ENCODE assay signal across 8 cellular contexts in the genomic region with DNA sequence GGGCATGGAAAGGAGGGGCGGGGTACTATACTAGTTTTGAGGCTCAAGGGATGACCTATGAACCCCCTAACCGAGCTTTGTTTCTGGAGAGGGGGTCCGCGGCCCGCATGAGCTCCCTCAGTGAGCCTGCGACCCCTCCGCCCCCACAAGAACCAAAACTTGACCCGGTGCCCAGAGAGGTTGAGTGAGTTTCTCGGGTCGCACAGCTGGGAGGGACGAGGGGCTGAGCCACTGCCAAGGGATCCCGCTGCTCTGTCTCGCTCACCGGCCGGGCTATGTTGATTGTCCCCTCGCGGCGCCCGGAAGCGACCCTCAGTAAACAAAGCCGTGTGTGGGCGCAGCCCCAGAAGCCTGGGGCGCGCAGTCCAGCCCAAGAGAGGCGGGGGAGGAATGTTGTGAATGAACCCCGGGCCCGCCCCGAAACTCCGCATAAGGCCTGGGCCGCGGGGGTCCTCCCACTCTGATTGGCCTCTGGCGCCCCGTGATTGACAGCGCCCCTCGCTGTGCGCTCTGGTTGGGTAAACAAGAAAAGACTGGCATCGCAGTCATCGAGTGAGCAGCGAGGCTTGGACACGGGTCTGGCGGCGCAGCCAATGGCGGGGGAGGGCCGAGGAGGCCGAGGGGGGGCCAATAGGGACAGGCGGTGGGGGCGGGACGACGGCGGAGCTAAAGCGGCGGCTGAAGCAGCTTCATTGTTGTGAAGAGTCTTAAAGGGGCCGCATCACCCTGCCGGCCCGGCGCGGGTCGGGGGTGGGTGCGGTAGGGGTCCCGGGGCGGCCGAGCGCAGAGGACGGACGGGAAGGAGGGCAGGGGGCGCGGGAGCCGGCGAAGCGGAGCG. TPM values are rescaled to one million over a fixed set of nuclear protein-coding genes. Genes with fewer than 3 reads are reported as not detected.
DNase-seq lines count a peak whose midpoint lies in the region; ATAC-seq, FAIRE-seq and TF ChIP-seq lines count a peak whose summit lies in the region.

A gene (plus strand): TSS at position 692 of the 838 bp plus-strand sequence. CDS start 206 bp downstream, outside the sequence.

- H3K4me3 ChIP-seq in AG10803 (ENCODE audit: low read length) (peak within 1 kb of the TSS; percentile 91), keratinocyte (ENCODE audit: control insufficient read depth in 2 of 3, extremely low read depth in 1 of 3, insufficient read depth in 2 of 3, low read depth in 1 of 3, low read length in 3 of 3) (peak within 1 kb of the TSS; percentile 76 to 91 (median 90))

- H4K20me1 ChIP-seq in keratinocyte (ENCODE audit: control insufficient read depth, extremely low read depth, insufficient read depth, low read length): no peaks in the 10 kb centered on the region

- peaks cover 2% of the 10 kb centered on the region for H3K9me1 ChIP-seq in keratinocyte (ENCODE audit: control insufficient read depth, extremely low read depth, insufficient read depth, low read length)

- peaks cover 4% of the 10 kb centered on the region for H3K79me2 ChIP-seq in keratinocyte (ENCODE audit: control insufficient read depth, insufficient read depth, low read length)

- peak; percentile 94 for ATAC-seq in GM19043 (IDR thresholded peaks at IDR 0.05; ENCODE audit: low read depth, unreplicated experiment)
- peak; percentile 92 for ATAC-seq in HG03354 (IDR thresholded peaks at IDR 0.05; ENCODE audit: poor library complexity, severe bottlenecking, unreplicated experiment)
- ATAC-seq in activated CD4-positive, CD25-positive, alpha-beta regulatory T cell treated with anti-CD3 and anti-CD28 coated beads, Interleukin-2, amount 50 U/mL, for 24 hours: peak; percentile 99 to 100

- no peaks in the 10 kb centered on the region for H3K27me3 ChIP-seq in keratinocyte (ENCODE audit: control insufficient read depth, extremely low read depth, insufficient read depth, low read length)

- H3K4me1 ChIP-seq in keratinocyte (ENCODE audit: control insufficient read depth, extremely low read depth, insufficient read depth, low read length): peaks cover 30% of the 10 kb centered on the region

- H3K36me3 ChIP-seq in keratinocyte (ENCODE audit: control insufficient read depth in 2 of 2, extremely low read depth in 1 of 2, insufficient read depth in 2 of 2, low read length in 2 of 2): no peaks in the 10 kb centered on the region

- DNase-seq in AG10803 (ENCODE audit: low read depth): peak; percentile 100
- DNase-seq in NCI-H446 (lab: John Stamatoyannopoulos, UW): peak; percentile 99
- DNase-seq in cerebellar nuclear complex (lab: John Stamatoyannopoulos, UW): peak; percentile 84 to 94
- peak; percentile 88 for DNase-seq in keratinocyte (ENCODE audit: low read depth, low spot score)
- peak; percentile 90 to 96 (median 95) for DNase-seq in stimulated activated CD4-positive, alpha-beta T cell treated with anti-CD3 and anti-CD28 coated beads, Interleukin-12 subunit alpha, Interleukin-12 subunit beta, amount 100 ng/mL, for 48 hours (ENCODE audit: low read depth in 2 of 3, low spot score in 1 of 3)

- dilution Hi-C loops in keratinocyte (cut with MboI; ENCODE audit: extremely low pct_ligation_motif_present, low sequenced_read_pairs): no loop called here

- peak within 1 kb of the TSS; percentile 97 for H3K4me2 ChIP-seq in keratinocyte (ENCODE audit: control insufficient read depth, extremely low read depth, insufficient read depth, low read depth, low read length)

- H3K27ac ChIP-seq in keratinocyte (ENCODE audit: control insufficient read depth, insufficient read depth, low read length): peak within 1 kb of the TSS; percentile 94

- no peak for FAIRE-seq in keratinocyte (lab: Jason Lieb, UNC)

- H3K9me3 ChIP-seq in keratinocyte (ENCODE audit: control insufficient read depth, low read depth, low read length): no peaks in the 10 kb centered on the region

- H2AFZ ChIP-seq in keratinocyte (ENCODE audit: control insufficient read depth, low read length): peak within 1 kb of the TSS; percentile 63

- TF ChIP-seq CTCF in AG10803 (conservative IDR thresholded peaks at IDR 0.05; ENCODE audit: low read length) (no peak), keratinocyte (optimal IDR thresholded peaks at IDR 0.05 in 1 of 3, IDR thresholded peaks at IDR 0.05 in 1 of 3, conservative IDR thresholded peaks at IDR 0.05 in 1 of 3; ENCODE audit: extremely low read depth in 1 of 3, insufficient read depth in 2 of 3, low read length in 3 of 3) (no peak)

- H3K9ac ChIP-seq in keratinocyte (ENCODE audit: control insufficient read depth, extremely low read depth, insufficient read depth, low read length): peak within 1 kb of the TSS; percentile 97

RNA-seq across cellular contexts. Expression of the gene that starts here (rescaled TPM):
- 0.71 to 1.1 TPM (median 1.00 TPM) in 3 replicates for polyA plus RNA-seq in keratinocyte
- polyA plus RNA-seq in keratinocyte (2011; ENCODE audit: low read depth): 6.3 TPM
- 0.68 and 1.3 TPM in 2 replicates for polyA plus RNA-seq in keratinocyte (2011; cell fraction: cytosol; rRNA removed)
- polyA plus RNA-seq in keratinocyte (2011; cell fraction: nucleus; rRNA removed): 2.9 and 3.6 TPM in 2 replicates
- polyA plus RNA-seq in keratinocyte (2012; ENCODE audit: low replicate concordance): 1.5 and 3.8 TPM in 2 replicates
- 2.1 to 3.7 TPM (median 3.1 TPM) in 3 replicates for polyA minus RNA-seq in keratinocyte
- polyA minus RNA-seq in keratinocyte (2011; cell fraction: cytosol; rRNA and poly(A)+ RNA removed): 6.3 TPM
- 5.3 and 7.0 TPM in 2 replicates for polyA minus RNA-seq in keratinocyte (2011; cell fraction: nucleus; rRNA and poly(A)+ RNA removed)

Comparison
In these comparisons a context has a peak if more than half of its experiments do, and no peak if none do; other contexts are left out.
1. Peak in every context shown above with its lines: DNase-seq, ATAC-seq, H3K4me3 ChIP-seq and H3K27ac ChIP-seq.